Comparison of ENCODE assay signal across 8 cellular contexts in the genomic region with DNA sequence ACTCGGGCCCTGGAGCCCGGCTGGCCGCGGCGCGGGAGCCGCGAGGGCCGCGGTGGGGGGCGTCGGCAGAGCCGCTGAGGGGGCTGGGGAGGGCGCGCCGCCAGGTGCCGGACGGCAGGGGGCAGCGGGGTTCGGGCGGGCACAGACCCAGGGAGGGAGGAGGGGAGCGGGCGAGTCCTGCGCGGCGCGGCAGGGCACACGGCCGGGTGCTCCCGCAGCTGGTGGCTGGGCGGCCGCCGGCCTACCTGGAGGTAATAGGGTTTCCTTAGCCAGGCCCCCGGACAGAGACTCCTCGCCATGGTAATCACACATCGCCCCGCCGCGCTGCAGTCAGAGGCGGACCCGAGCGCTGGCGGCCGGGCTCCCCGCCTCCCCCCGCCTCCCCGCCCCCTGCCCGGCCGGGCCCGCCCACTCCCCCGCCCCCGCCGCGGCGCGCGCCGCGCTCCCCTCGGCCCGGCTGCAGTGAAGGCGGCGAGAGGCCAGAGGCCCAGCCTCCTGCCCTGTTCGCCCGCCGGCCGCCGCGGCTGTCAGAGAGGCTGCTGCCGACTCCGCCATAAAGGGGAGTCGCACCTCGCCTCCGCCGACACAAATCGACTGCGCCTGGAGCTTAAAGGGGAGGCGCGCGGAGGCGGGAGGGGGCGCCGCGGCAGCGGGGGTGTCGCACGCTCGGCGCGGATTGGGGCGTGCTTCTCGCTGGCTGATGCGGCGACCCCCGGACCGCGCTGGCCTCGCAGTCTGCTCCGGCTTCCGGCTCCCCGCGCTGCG.
DNase-seq lines count a peak whose midpoint lies in the region; ATAC-seq and TF ChIP-seq lines count a peak whose summit lies in the region.

DIPK1A (minus strand) TSS at position 332 of the 765 bp plus-strand sequence; CDS start at position 299, 33 bp downstream.

- H3K4me3 ChIP-seq in GM12865 (ENCODE audit: low read depth, low read length): peak within 1 kb of the TSS; percentile 88
- peak within 1 kb of the TSS; percentile 78 for H3K4me3 ChIP-seq in iPS DF 6.9 (ENCODE audit: low read length)
- H3K4me3 ChIP-seq in skeletal muscle cell (ENCODE audit: low read depth, low read length): peak within 1 kb of the TSS; percentile 74

- no peaks in the 10 kb centered on the region for H3K9me3 ChIP-seq in iPS DF 6.9 (ENCODE audit: control insufficient read depth, insufficient read depth, low read length)

- peak; percentile 94 for DNase-seq in GM12865 (ENCODE audit: low read depth)
- peak; percentile 85 for DNase-seq in NCI-H1105 treated with DMSO at 0.1 percent for 48 hours (lab: John Stamatoyannopoulos, UW)
- peak; percentile 61 for DNase-seq in T1000 (lab: John Stamatoyannopoulos, UW)
- DNase-seq in astrocyte of the hippocampus (ENCODE audit: low read depth, low spot score): peak; percentile 90
- no peak for DNase-seq in iPS DF 6.9 (ENCODE audit: low read depth, low spot score)
- no peak for DNase-seq in skeletal muscle cell (ENCODE audit: low read depth)
- no peak for DNase-seq in foreskin melanocyte

- H3K4me1 ChIP-seq in iPS DF 6.9 (ENCODE audit: control insufficient read depth, insufficient read depth, low read length): no peaks in the 10 kb centered on the region

- ATAC-seq in HG02571 (IDR thresholded peaks at IDR 0.05; ENCODE audit: unreplicated experiment): peak; percentile 44

- no peaks in the 10 kb centered on the region; the same call in 1 of the 2 replicates for H3K27me3 ChIP-seq in iPS DF 6.9 (ENCODE audit: control insufficient read depth, insufficient read depth, low read length)

- no peak within 1 kb of the TSS for H3K27ac ChIP-seq in iPS DF 6.9 (ENCODE audit: low read length)

- no CpG with 5 or more reads among the region's 103 CpGs for WGBS in iPS DF 6.9 (ENCODE audit: insufficient coverage, insufficient read length)

- peak; percentile 39 for TF ChIP-seq CTCF in GM12865 (IDR thresholded peaks at IDR 0.05; ENCODE audit: insufficient read depth, low read depth, low read length, missing control alignments)

- H3K36me3 ChIP-seq in iPS DF 6.9 (ENCODE audit: control insufficient read depth, insufficient read depth, low read length): no peaks in the 10 kb centered on the region

Comparison
In these comparisons a context has a peak if more than half of its experiments do, and no peak if none do; other contexts are left out.
1. DNase-seq: peak in GM12865 (single experiment), NCI-H1105 treated with DMSO at 0.1 percent for 48 hours (single experiment), T1000 (single experiment) and astrocyte of the hippocampus (single experiment); none in iPS DF 6.9 (single experiment), skeletal muscle cell (single experiment) and foreskin melanocyte (single experiment).
2. Peak in every context shown above with its lines, with median percentiles within 50 percentile points of each other: H3K4me3 ChIP-seq.